Comparison of ENCODE assay signal across 29 cellular contexts in the genomic region with DNA sequence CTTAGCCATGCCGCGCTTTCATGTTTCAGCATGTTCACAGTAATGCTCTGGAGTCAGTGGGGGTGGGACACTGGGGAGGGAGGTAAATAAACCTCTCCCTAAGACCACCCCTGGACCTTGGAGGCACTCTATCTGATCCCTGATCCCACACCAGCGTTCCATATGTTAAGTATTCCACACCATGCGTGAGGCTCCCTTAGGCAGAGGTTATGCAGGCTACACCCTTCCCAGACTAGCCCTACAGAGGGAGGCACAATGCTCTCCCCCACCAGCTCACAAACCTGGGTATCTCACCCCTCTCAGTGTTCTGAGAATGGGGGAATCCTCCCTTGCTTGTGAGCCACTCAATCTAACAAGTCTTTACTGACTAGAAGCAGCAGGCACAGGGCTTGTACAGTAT.
"Had no signal": no experiment of that assay in that cellular context is flagged by ENCODE, and none has a peak within 500 bp of the region (broad histone marks: within the 10 kb centered on the region; RNA-seq: fewer than 3 reads in every experiment).

No MANE protein-coding gene starts in this region.

- H3K27ac ChIP-seq: adrenal gland, ascending aorta, heart left ventricle, left ventricle myocardium inferior, parathyroid adenoma, psoas muscle, thoracic aorta, VCaP had no signal

- H3K36me3 Mint-ChIP-seq: activated naive CD8-positive, alpha-beta T cell treated with anti-CD3 and anti-CD28 coated beads for 36 hours; brain; naive B cell had no signal

- H3K4me3 ChIP-seq: adrenal gland, ascending aorta, heart left ventricle, left ventricle myocardium inferior, lung, psoas muscle, smooth muscle cell, thoracic aorta had no signal

- H3K27ac Mint-ChIP-seq: activated naive CD4-positive, alpha-beta T cell treated with anti-CD3 and anti-CD28 coated beads for 36 hours; activated naive CD8-positive, alpha-beta T cell treated with anti-CD3 and anti-CD28 coated beads for 36 hours; activated T-helper 1 cell treated with anti-CD3 and anti-CD28 coated beads, Interleukin-12 subunit alpha, Interleukin-12 subunit beta, Interleukin-2, Interleukin-4 antibody, amounts not matched to agents 30 ng/mL and 10 ng/mL and 1 ng/mL, durations not matched to agents 14 hours and 24 hours and 36 hours; brain; naive B cell had no signal

- H3K27me3 ChIP-seq: adrenal gland, ascending aorta, heart left ventricle had no signal

- H3K4me1 Mint-ChIP-seq: activated naive CD8-positive, alpha-beta T cell treated with anti-CD3 and anti-CD28 coated beads for 36 hours; brain; naive B cell had no signal

- ATAC-seq: activated CD4-positive, CD25-positive, alpha-beta regulatory T cell treated with anti-CD3 and anti-CD28 coated beads, Interleukin-2, amount 50 U/mL, for 24 hours; esophagus mucosa; heart left ventricle; psoas muscle had no signal

- DNase-seq: activated CD4-positive, alpha-beta T cell treated with anti-CD3 and anti-CD28 coated beads for 48 hours; activated CD4-positive, alpha-beta T cell treated with anti-CD3 and anti-CD28 coated beads, Interleukin-2, amount 50 U/mL, for 48 hours; activated CD8-positive, alpha-beta memory T cell treated with anti-CD3 and anti-CD28 coated beads for 24 hours; activated effector memory CD4-positive, alpha-beta T cell treated with anti-CD3 and anti-CD28 coated beads, Interleukin-2, amount 50 U/mL, for 16 hours; activated naive CD4-positive, alpha-beta T cell treated with anti-CD3 and anti-CD28 coated beads for 36 hours; activated naive CD8-positive, alpha-beta T cell treated with anti-CD3 and anti-CD28 coated beads for 36 hours; adrenal gland; cortex of kidney; foreskin fibroblast; heart left ventricle; left ventricle myocardium inferior; naive B cell; nephron progenitor cell; psoas muscle; stimulated activated CD4-positive, alpha-beta T cell treated with anti-CD3 and anti-CD28 coated beads, Interleukin-1b, Interleukin-23, amount 100 ng/mL, for 48 hours; stimulated activated naive CD4-positive, alpha-beta T cell treated with Interleukin-2 at 50 U/mL for 16 hours; trophoblast cell had no signal

- FAIRE-seq: TTC549, urothelium cell line had no signal

- H3K36me3 ChIP-seq: adrenal gland, ascending aorta, heart left ventricle, left ventricle myocardium inferior, thoracic aorta had no signal

- H2AFZ ChIP-seq: parathyroid adenoma had no signal

- H3K27me3 Mint-ChIP-seq: activated naive CD8-positive, alpha-beta T cell treated with anti-CD3 and anti-CD28 coated beads for 36 hours; naive B cell had no signal

- H3K4me1 ChIP-seq: adrenal gland, ascending aorta, heart left ventricle, left ventricle myocardium inferior, parathyroid adenoma, psoas muscle had no signal

- H3K9ac ChIP-seq: parathyroid adenoma had no signal

- H3K9me3 Mint-ChIP-seq: activated naive CD8-positive, alpha-beta T cell treated with anti-CD3 and anti-CD28 coated beads for 36 hours had no signal

- H3K4me3 Mint-ChIP-seq: activated naive CD4-positive, alpha-beta T cell treated with anti-CD3 and anti-CD28 coated beads for 36 hours; activated naive CD8-positive, alpha-beta T cell treated with anti-CD3 and anti-CD28 coated beads for 36 hours; activated T-helper 1 cell treated with anti-CD3 and anti-CD28 coated beads, Interleukin-12 subunit alpha, Interleukin-12 subunit beta, Interleukin-2, Interleukin-4 antibody, amounts not matched to agents 30 ng/mL and 10 ng/mL and 1 ng/mL, durations not matched to agents 14 hours and 24 hours and 36 hours; brain; naive B cell; nephron progenitor cell had no signal

- H3K79me2 ChIP-seq: parathyroid adenoma had no signal

- H3K4me2 ChIP-seq: smooth muscle cell had no signal

- H3K9me3 ChIP-seq: adrenal gland, ascending aorta, heart left ventricle, psoas muscle, thoracic aorta had no signal
